In the genomic region with DNA sequence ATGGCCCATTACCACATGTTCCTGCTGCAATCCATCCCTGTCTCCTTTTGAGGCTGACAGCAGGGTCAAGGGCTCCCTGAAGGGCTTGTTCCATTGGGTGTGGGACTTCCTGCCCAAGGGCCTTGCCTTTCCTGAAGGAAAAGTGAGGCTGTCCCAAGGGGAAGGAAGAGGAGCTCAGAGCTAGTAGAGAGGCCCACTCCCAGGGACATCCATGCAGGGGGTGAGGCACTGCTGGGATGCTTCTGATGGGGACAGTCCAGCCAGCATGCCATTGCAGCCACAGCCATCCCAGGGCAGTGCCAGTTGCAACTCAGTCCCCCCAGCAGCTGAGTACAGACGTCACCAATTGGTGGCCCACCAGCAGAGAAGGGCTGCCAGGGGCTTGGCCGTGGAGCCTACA, we compare ENCODE assay signal across 16 cellular contexts.
DNase-seq lines count a peak whose midpoint lies in the region; ATAC-seq, FAIRE-seq and TF ChIP-seq lines count a peak whose summit lies in the region.
"Had no signal": no experiment of that assay in that cellular context is flagged by ENCODE, and none has a peak within 500 bp of the region (broad histone marks: within the 10 kb centered on the region; RNA-seq: fewer than 3 reads in every experiment).

No MANE protein-coding gene starts in this region.

- 78% methylated on average over 2 of the region's 2 CpGs for WGBS in mesenchymal stem cell

- H3K9me3 ChIP-seq in left ventricle myocardium inferior (replicated peaks): no peaks in the 10 kb centered on the region
- H3K9me3 ChIP-seq in astrocyte (ENCODE audit: insufficient read depth, low read depth, low read length): no peaks in the 10 kb centered on the region
- H3K9me3 ChIP-seq in mesenchymal stem cell (ENCODE audit: control insufficient read depth, low read length): no peaks in the 10 kb centered on the region
- H3K9me3 ChIP-seq in upper lobe of right lung: no peaks in the 10 kb centered on the region
- H3K9me3 ChIP-seq: HAP-1 had no signal

- no peaks in the 10 kb centered on the region for H4K20me1 ChIP-seq in astrocyte (ENCODE audit: insufficient read depth, low read length)

- H2AFZ ChIP-seq in astrocyte (ENCODE audit: low read depth, low read length): no peak overlapping the region
- no peak overlapping the region for H2AFZ ChIP-seq in mesenchymal stem cell (ENCODE audit: low read depth, low read length)
- H2AFZ ChIP-seq: GM23338 had no signal

- no peak overlapping the region for H2BK15ac ChIP-seq in mesenchymal stem cell (ENCODE audit: low read depth, poor library complexity, severe bottlenecking)

- H3K4me1 ChIP-seq in left ventricle myocardium inferior: peaks cover 40% of the 10 kb centered on the region
- no peaks in the 10 kb centered on the region for H3K4me1 ChIP-seq in astrocyte (ENCODE audit: insufficient read depth, low read length)
- peaks cover 2% of the 10 kb centered on the region for H3K4me1 ChIP-seq in mesenchymal stem cell (ENCODE audit: control insufficient read depth, insufficient read depth, low read depth, low read length)
- peaks cover 18% of the 10 kb centered on the region for H3K4me1 ChIP-seq in upper lobe of right lung
- H3K4me1 ChIP-seq: HAP-1 had no signal

- peaks cover 9% of the 10 kb centered on the region for H3K4me1 Mint-ChIP-seq in astrocyte (ENCODE audit: low read depth, unreplicated experiment)
- H3K4me1 Mint-ChIP-seq: B cell, GM23338 had no signal

- H3K27ac ChIP-seq in left ventricle myocardium inferior (replicated peaks): peak overlapping the region; percentile 59
- no peak overlapping the region for H3K27ac ChIP-seq in astrocyte (ENCODE audit: low read depth, low read length)
- no peak overlapping the region for H3K27ac ChIP-seq in mesenchymal stem cell (ENCODE audit: low read length, poor library complexity, severe bottlenecking)
- H3K27ac ChIP-seq in upper lobe of right lung: peak overlapping the region; percentile 6

- H3K4me3 Mint-ChIP-seq in astrocyte (ENCODE audit: unreplicated experiment): peak overlapping the region; percentile 50
- H3K4me3 Mint-ChIP-seq: B cell; CD4-positive, alpha-beta T cell; GM23338 had no signal

- H3K14ac ChIP-seq in mesenchymal stem cell (ENCODE audit: low read length in 2 of 2): no peak overlapping the region

- peaks cover 3% of the 10 kb centered on the region for H3K27me3 Mint-ChIP-seq in astrocyte (ENCODE audit: low read depth, unreplicated experiment)
- H3K27me3 Mint-ChIP-seq: B cell; CD4-positive, alpha-beta T cell had no signal

- H3K79me1 ChIP-seq in mesenchymal stem cell (replicated peaks; ENCODE audit: low read length, poor library complexity, severe bottlenecking): no peaks in the 10 kb centered on the region

- H3K36me3 Mint-ChIP-seq in astrocyte (ENCODE audit: low read depth, unreplicated experiment): no peaks in the 10 kb centered on the region

- H3K9ac ChIP-seq in astrocyte (ENCODE audit: low read length) (no peak overlapping the region), mesenchymal stem cell (ENCODE audit: low read length) (no peak overlapping the region)

- peak overlapping the region; percentile 11 for H4K91ac ChIP-seq in mesenchymal stem cell (ENCODE audit: low read length)

- no peak overlapping the region for H3K23ac ChIP-seq in mesenchymal stem cell (ENCODE audit: low read length in 2 of 2)

- H3K4me3 ChIP-seq in left ventricle myocardium inferior: no peak overlapping the region
- no peak overlapping the region for H3K4me3 ChIP-seq in astrocyte (ENCODE audit: insufficient read depth, low read depth, low read length)
- H3K4me3 ChIP-seq in mesenchymal stem cell (ENCODE audit: insufficient read depth in 1 of 2, low read depth in 1 of 2, low read length in 2 of 2): no peak overlapping the region
- H3K4me3 ChIP-seq in upper lobe of right lung: no peak overlapping the region
- H3K4me3 ChIP-seq: GM23338, HAP-1 had no signal

- no peak for ATAC-seq in Right ventricle myocardium superior (ENCODE audit: poor library complexity)
- peak; percentile 62 for ATAC-seq in upper lobe of right lung
- ATAC-seq in HG03457 (IDR thresholded peaks at IDR 0.05; ENCODE audit: unreplicated experiment): no peak
- ATAC-seq: GM23338, HepG2 had no signal

- H3K18ac ChIP-seq in mesenchymal stem cell (ENCODE audit: low read depth in 1 of 2, low read length in 2 of 2): peak overlapping the region in 1 of 2 experiments; percentile 59

- H2BK120ac ChIP-seq in mesenchymal stem cell (ENCODE audit: low read depth, low read length): no peak overlapping the region

- H3K9me3 Mint-ChIP-seq in astrocyte (ENCODE audit: unreplicated experiment): peaks cover 2% of the 10 kb centered on the region
- H3K9me3 Mint-ChIP-seq: CD4-positive, alpha-beta T cell; GM23338 had no signal

- no peak overlapping the region for H2BK5ac ChIP-seq in mesenchymal stem cell (ENCODE audit: low read depth, low read length, poor library complexity, severe bottlenecking)

- no peak overlapping the region for H3K4ac ChIP-seq in mesenchymal stem cell (ENCODE audit: low read depth in 1 of 2, low read length in 2 of 2)

- H3K36me3 ChIP-seq in left ventricle myocardium inferior: no peaks in the 10 kb centered on the region
- no peaks in the 10 kb centered on the region for H3K36me3 ChIP-seq in astrocyte (ENCODE audit: insufficient read depth, low read length)
- H3K36me3 ChIP-seq in mesenchymal stem cell (ENCODE audit: control insufficient read depth in 1 of 2, insufficient read depth in 2 of 2, low read depth in 1 of 2, low read length in 2 of 2): no peaks in the 10 kb centered on the region
- no peaks in the 10 kb centered on the region for H3K36me3 ChIP-seq in upper lobe of right lung
- H3K36me3 ChIP-seq: HAP-1 had no signal

- DNase-seq in left ventricle myocardium inferior (no peak), Right ventricle myocardium superior (no peak), astrocyte (ENCODE audit: low read depth) (no peak), mesenchymal stem cell (no peak), upper lobe of right lung (no peak), GDM1 (lab: John Stamatoyannopoulos, UW) (no peak)
- DNase-seq: C1 segment of cervical spinal cord; CD4-positive, alpha-beta T cell; DMS79 had no signal

- no peak overlapping the region for H4K8ac ChIP-seq in mesenchymal stem cell (ENCODE audit: low read length)

- H3K27me3 ChIP-seq in left ventricle myocardium inferior (ENCODE audit: low read depth) (no peaks in the 10 kb centered on the region), astrocyte (ENCODE audit: insufficient read depth, low read length) (no peaks in the 10 kb centered on the region), mesenchymal stem cell (ENCODE audit: control insufficient read depth in 1 of 2, insufficient read depth in 1 of 2, low read length in 2 of 2) (peaks cover 0 to 16% of the 10 kb centered on the region in 2 experiments), upper lobe of right lung (no peaks in the 10 kb centered on the region)

- TF ChIP-seq CTCF in left ventricle myocardium inferior (IDR thresholded peaks at IDR 0.05; ENCODE audit: borderline replicate concordance) (no peak), astrocyte (IDR thresholded peaks at IDR 0.05; ENCODE audit: insufficient read depth, low read depth, low read length) (no peak), upper lobe of right lung (IDR thresholded peaks at IDR 0.05) (no peak)

- no peaks in the 10 kb centered on the region for H3K79me2 ChIP-seq in astrocyte (ENCODE audit: insufficient read depth, low read length)

- H2BK12ac ChIP-seq in mesenchymal stem cell (ENCODE audit: low read length in 2 of 2): peak overlapping the region in 1 of 2 experiments; percentile 24

- FAIRE-seq in astrocyte (lab: Jason Lieb, UNC): no peak
- FAIRE-seq: GM12891, HepG2, HTR-8/SVneo had no signal

- no peak overlapping the region for H3K4me2 ChIP-seq in astrocyte (ENCODE audit: low read length)
- H3K4me2 ChIP-seq in mesenchymal stem cell (ENCODE audit: low read length, poor library complexity, severe bottlenecking): no peak overlapping the region
- H3K4me2 ChIP-seq: GM23338 had no signal

- intact Hi-C loops in left ventricle myocardium inferior (cut with micrococcal nuclease): no loop called here
- intact Hi-C loops in Right ventricle myocardium superior (cut with DNase I): no loop called here
- intact Hi-C loops in upper lobe of right lung (cut with DNase I): no loop called here

- no peak overlapping the region for H3K27ac Mint-ChIP-seq in astrocyte (ENCODE audit: unreplicated experiment)
- H3K27ac Mint-ChIP-seq: B cell; CD4-positive, alpha-beta T cell; GM23338 had no signal

- H2AK5ac ChIP-seq in mesenchymal stem cell (ENCODE audit: low read length, severe bottlenecking): no peak overlapping the region

Comparison
In these comparisons a context has a peak if more than half of its experiments do, and no peak if none do; other contexts are left out.
1. H3K27ac ChIP-seq: peak in left ventricle myocardium inferior (single experiment) and upper lobe of right lung (single experiment); none in astrocyte (single experiment) and mesenchymal stem cell (single experiment).